In genomic region chr2:218717262-218717661, GRCh38 we compare ENCODE assay signal across 1 cellular context.
A peak's percentile ranks its signal among the peaks of the same experiment; 100 is the strongest.
TF ChIP-seq lines count a peak whose summit lies in the region.

No MANE protein-coding gene starts in this region.

TF ChIP-seq in K562, 482 proteins besides CTCF, POLR2A, EP300 and RAD21:
- TF ChIP-seq JUND (IDR thresholded peaks at IDR 0.05; ENCODE audit: borderline replicate concordance, low read depth, low read length) = peak; percentile 88
- TF ChIP-seq JUND (tag; IDR thresholded peaks at IDR 0.05; ENCODE audit: borderline replicate concordance, low read depth, low read length) = peak; percentile 85; the same call in 2 of the 3 replicates
- no peak for TF ChIP-seq CHD1 (IDR thresholded peaks at IDR 0.05; ENCODE audit: low read length)
- TF ChIP-seq DPF2 (IDR thresholded peaks at IDR 0.05) = peak; percentile 42; the same call in 1 of the 2 replicates
- no peak for TF ChIP-seq ZBTB43 (CRISPR knock-in tag; IDR thresholded peaks at IDR 0.05)
- TF ChIP-seq DLX4 (CRISPR knock-in tag; IDR thresholded peaks at IDR 0.05) = no peak
- 0 out of 2 replicates have a peak, but pooled peaks have one; percentile 44 for TF ChIP-seq SMARCE1 (IDR thresholded peaks at IDR 0.05)
- TF ChIP-seq ATF3 (IDR thresholded peaks at IDR 0.05) = peak; percentile 80
- no peak for TF ChIP-seq ATF3 (CRISPR knock-in tag; conservative IDR thresholded peaks at IDR 0.05)
- no peak for TF ChIP-seq ZNF589 (CRISPR knock-in tag; IDR thresholded peaks at IDR 0.05; ENCODE audit: low read depth)
- no peak for TF ChIP-seq SAFB2 (IDR thresholded peaks at IDR 0.05; ENCODE audit: borderline replicate concordance, low read depth, low read length, severe bottlenecking)
- 0 out of 2 replicates have a peak, but pooled peaks have one; percentile 19 for TF ChIP-seq PKNOX1 (IDR thresholded peaks at IDR 0.05)
- TF ChIP-seq MEIS2 (IDR thresholded peaks at IDR 0.05; ENCODE audit: partially characterized antibody) = peak; percentile 84
- TF ChIP-seq ARID1B (IDR thresholded peaks at IDR 0.05) = peak; percentile 30; the same call in 1 of the 2 replicates
- TF ChIP-seq PBX2 (CRISPR knock-in tag; IDR thresholded peaks at IDR 0.05; ENCODE audit: low read depth) = no peak
- peak; percentile 58 for TF ChIP-seq PBX2 (tag; conservative IDR thresholded peaks at IDR 0.05; ENCODE audit: low read depth)
- TF ChIP-seq JUN (IDR thresholded peaks at IDR 0.05; ENCODE audit: borderline replicate concordance, low read depth, low read length) = 0 out of 2 replicates have a peak, but pooled peaks have one; percentile 57
- TF ChIP-seq JUN (CRISPR knock-in tag; IDR thresholded peaks at IDR 0.05; ENCODE audit: borderline replicate concordance) = no peak
- TF ChIP-seq TGIF2 (CRISPR knock-in tag; IDR thresholded peaks at IDR 0.05) = no peak
- no peak for TF ChIP-seq SREBF2 (CRISPR knock-in tag; IDR thresholded peaks at IDR 0.05)
- no peak for TF ChIP-seq THRA (IDR thresholded peaks at IDR 0.05)
- TF ChIP-seq ZBTB7A (IDR thresholded peaks at IDR 0.05; ENCODE audit: borderline replicate concordance, control insufficient read depth, low read depth, low read length) = no peak
- no peak for TF ChIP-seq PCBP1 (IDR thresholded peaks at IDR 0.05; ENCODE audit: low read depth, low read length, poor library complexity, severe bottlenecking)
- TF ChIP-seq SMARCA4 (IDR thresholded peaks at IDR 0.05) = 0 out of 2 replicates have a peak, but pooled peaks have one; percentile 27
- no peak for TF ChIP-seq THRB (CRISPR knock-in tag; conservative IDR thresholded peaks at IDR 0.05)
- no peak for TF ChIP-seq ESRRA (IDR thresholded peaks at IDR 0.05; ENCODE audit: borderline replicate concordance, low read depth)
- peak; percentile 75 for TF ChIP-seq FOSL1 (tag; conservative IDR thresholded peaks at IDR 0.05)
